8 cellular contexts compared by ENCODE assay signal in the genomic region with DNA sequence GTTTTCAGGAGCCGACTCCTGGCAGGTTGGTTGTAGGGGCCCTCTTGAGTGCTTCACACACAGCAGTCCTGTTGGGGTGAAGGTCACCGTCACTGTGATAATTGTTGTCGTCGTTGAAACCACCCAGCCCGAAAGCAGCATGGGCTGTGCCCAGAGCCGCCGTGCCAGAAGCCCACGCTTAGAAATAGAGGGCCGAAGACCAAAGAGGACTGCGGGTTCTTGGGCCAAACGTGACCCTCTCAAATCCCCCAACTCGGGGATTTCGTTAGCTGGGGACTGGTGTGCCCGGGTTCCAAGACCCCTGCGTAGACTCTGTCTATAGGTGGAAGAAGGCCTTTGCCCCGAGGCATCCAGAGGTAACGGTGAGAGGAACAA. TPM values are rescaled to one million over a fixed set of nuclear protein-coding genes. Genes with fewer than 3 reads are reported as not detected.
DNase-seq lines count a peak whose midpoint lies in the region; ATAC-seq and TF ChIP-seq lines count a peak whose summit lies in the region.

No MANE protein-coding gene starts in this region.

- TF ChIP-seq CTCF in gastrocnemius medialis (IDR thresholded peaks at IDR 0.05 in 4 of 5, conservative IDR thresholded peaks at IDR 0.05 in 1 of 5): no peak

- no peaks in the 10 kb centered on the region for H3K36me3 ChIP-seq in iPS DF 6.9 (ENCODE audit: control insufficient read depth, insufficient read depth, low read length)
- no peaks in the 10 kb centered on the region for H3K36me3 ChIP-seq in gastrocnemius medialis

- peak overlapping the region; percentile 89 to 97 (median 92) for H3K4me3 Mint-ChIP-seq in T-cell

- peak overlapping the region in 1 of 2 donors; percentile 85 for H3K27ac Mint-ChIP-seq in T-cell

- in situ Hi-C loops in gastrocnemius medialis (cut with MboI; ENCODE audit: low sequenced_read_pairs in 4 of 4): loop anchor here (5.0 to 10.0 kb wide), 3 partner anchors 215 to 655 kb away; no protein-coding TSS in a partner anchor

- peaks cover 15 to 18% of the 10 kb centered on the region in 2 donors for H3K27me3 Mint-ChIP-seq in T-cell

- H3K9me3 ChIP-seq in iPS DF 6.9 (ENCODE audit: control insufficient read depth, insufficient read depth, low read length) (no peaks in the 10 kb centered on the region), gastrocnemius medialis (no peaks in the 10 kb centered on the region)

- no CpG with 5 or more reads among the region's 17 CpGs for WGBS in iPS DF 6.9 (ENCODE audit: insufficient coverage, insufficient read length)

- no peak overlapping the region for H3K27ac ChIP-seq in iPS DF 6.9 (ENCODE audit: low read length)
- peak overlapping the region; percentile 95 to 96 (median 96) for H3K27ac ChIP-seq in gastrocnemius medialis

- H3K4me3 ChIP-seq in iPS DF 6.9 (ENCODE audit: low read length) (peak overlapping the region; percentile 82; the same call in 1 of the 2 replicates), gastrocnemius medialis (peak overlapping the region; percentile 77 to 82 (median 80))

- DNase-seq in T-cell (no peak), iPS DF 6.9 (ENCODE audit: low read depth, low spot score) (no peak), gastrocnemius medialis (no peak), SW 1271 (lab: John Stamatoyannopoulos, UW) (no peak)

- no peaks in the 10 kb centered on the region for H3K27me3 ChIP-seq in iPS DF 6.9 (ENCODE audit: control insufficient read depth, insufficient read depth, low read length)
- H3K27me3 ChIP-seq in gastrocnemius medialis: no peaks in the 10 kb centered on the region

- no peaks in the 10 kb centered on the region for H3K9me3 Mint-ChIP-seq in T-cell

- ATAC-seq in GM18505 (IDR thresholded peaks at IDR 0.05; ENCODE audit: unreplicated experiment) (peak; percentile 4), T-cell (replicated peaks in 1 of 4) (no peak), gastrocnemius medialis (no peak), GM21786 (IDR thresholded peaks at IDR 0.05; ENCODE audit: unreplicated experiment) (no peak), GM18907 (IDR thresholded peaks at IDR 0.05; ENCODE audit: unreplicated experiment) (no peak), HG03565 (IDR thresholded peaks at IDR 0.05; ENCODE audit: unreplicated experiment) (no peak)

- H3K4me1 ChIP-seq in iPS DF 6.9 (ENCODE audit: control insufficient read depth, insufficient read depth, low read length): 0 out of 2 replicates have a peak, but pooled peaks cover 2% of the 10 kb centered on the region
- H3K4me1 ChIP-seq in gastrocnemius medialis: peaks cover 8 to 9% of the 10 kb centered on the region in 2 donors

- H3K4me1 Mint-ChIP-seq in T-cell: peaks cover 7 to 15% (median 10%) of the 10 kb centered on the region in 3 donors

- POLR2A ChIA-PET in T-cell (lab: Charles Lee): interaction anchor here in 1 of 2 donors (0.6 kb wide), 1 partner anchor 1103 kb away, joined by 3 read pairs; no protein-coding TSS in a partner anchor

- TF ChIP-seq POLR2A in GM18505 (IDR thresholded peaks at IDR 0.05; ENCODE audit: borderline replicate concordance, extremely low read depth, insufficient read depth, insufficient read length) (no peak), gastrocnemius medialis (IDR thresholded peaks at IDR 0.05) (no peak)

- H3K36me3 Mint-ChIP-seq in T-cell: no peaks in the 10 kb centered on the region

- intact Hi-C loops in gastrocnemius medialis (cut with DNase I; ENCODE audit: low total_unique reads): loop anchor here (1.0 to 10.0 kb wide), 2 partner anchors 223 to 905 kb away; a partner anchor contains a TSS

- CTCF ChIA-PET in T-cell (lab: Charles Lee): interaction anchor here (0.9 to 4.7 kb wide), 22 partner anchors 8 to 658 kb away, joined by 3 to 51 read pairs (median 6); a partner anchor contains a TSS

RNA-seq across cellular contexts. Expression of a gene that starts 7.5 kb away (rescaled TPM):
- total RNA-seq in T-cell (10 to 100 TPM in 4 of 5 donors, 1 to 10 TPM in 1; 8.9 to 17.8 (median 11.6) TPM), gastrocnemius medialis (10 to 100 TPM in 3 of 4 donors, 1 to 10 TPM in 1; 5.0 to 16.2 (median 11.6) TPM)
